ENCODE assay signal across 22 cellular contexts in genomic region chr9:137437691-137438590, GRCh38. TPM values are rescaled to one million over a fixed set of nuclear protein-coding genes. Genes with fewer than 3 reads are reported as not detected.
DNase-seq lines count a peak whose midpoint lies in the region; ATAC-seq, FAIRE-seq and TF ChIP-seq lines count a peak whose summit lies in the region.
"Had no signal": no experiment of that assay in that cellular context is flagged by ENCODE, and none has a peak within 500 bp of the region (broad histone marks: within the 10 kb centered on the region; RNA-seq: fewer than 3 reads in every experiment).

No MANE protein-coding gene starts in this region.

- no peak overlapping the region for H3K56ac ChIP-seq in IMR-90 (ENCODE audit: extremely low read depth, insufficient read depth, low read length)

- no peak overlapping the region for H3K27ac ChIP-seq in BLaER1 treated with 17β-estradiol and CSF1 and Interleukin-3, amounts not matched to agents 10 nM and 100 nM
- H3K27ac ChIP-seq in IMR-90 (ENCODE audit: insufficient read depth, low read length) (no peak overlapping the region), kidney (ENCODE audit: low read depth in 2 of 2, low read length in 2 of 2) (no peak overlapping the region), psoas muscle (no peak overlapping the region), coronary artery (no peak overlapping the region)
- H3K27ac ChIP-seq: SJSA1 had no signal

- peaks cover 24 to 59% (median 46%) of the 10 kb centered on the region in 10 experiments for H3K4me1 ChIP-seq in BLaER1 treated with 17β-estradiol and CSF1 and Interleukin-3, amounts not matched to agents 10 nM and 100 nM
- H3K4me1 ChIP-seq in IMR-90 (ENCODE audit: control insufficient read depth, insufficient read depth, low read length) (peaks cover 3% of the 10 kb centered on the region), kidney (ENCODE audit: control insufficient read depth in 1 of 2, insufficient read depth in 1 of 2, low read depth in 1 of 2, low read length in 2 of 2) (peaks cover 0 to 7% of the 10 kb centered on the region in 2 donors), psoas muscle (peaks cover 5% of the 10 kb centered on the region)

- ATAC-seq in IMR-90 (ENCODE audit: low read depth): no peak
- ATAC-seq in psoas muscle: no peak
- ATAC-seq in GM18909 (IDR thresholded peaks at IDR 0.05; ENCODE audit: poor library complexity, unreplicated experiment): no peak
- no peak for ATAC-seq in GM18505 (IDR thresholded peaks at IDR 0.05; ENCODE audit: unreplicated experiment)

- H2BK5ac ChIP-seq in IMR-90 (ENCODE audit: low read depth, low read length, poor library complexity, severe bottlenecking): no peak overlapping the region

- no peak overlapping the region for H3K18ac ChIP-seq in IMR-90 (ENCODE audit: low read depth, low read length)

- H3K4me2 ChIP-seq in BLaER1 treated with 17β-estradiol and CSF1 and Interleukin-3, amounts not matched to agents 10 nM and 100 nM: peak overlapping the region in 8 of 11 experiments; percentile 0 to 94 (median 54); a peak in 12 of 22 replicates
- H3K4me2 ChIP-seq in IMR-90 (ENCODE audit: low read depth, low read length): no peak overlapping the region
- H3K4me2 ChIP-seq: smooth muscle cell had no signal

- intact Hi-C loops in IMR-90 (cut with micrococcal nuclease): no loop called here
- intact Hi-C loops in kidney (cut with DNase I): no loop called here
- intact Hi-C loops in psoas muscle (cut with DNase I): no loop called here

- H3K36me3 ChIP-seq in BLaER1 treated with 17β-estradiol and CSF1 and Interleukin-3, amounts not matched to agents 10 nM and 100 nM: no peaks in the 10 kb centered on the region
- H3K36me3 ChIP-seq in IMR-90 (ENCODE audit: control insufficient read depth, insufficient read depth, low read length) (no peaks in the 10 kb centered on the region), kidney (ENCODE audit: control insufficient read depth in 1 of 2, insufficient read depth in 2 of 2, low read length in 2 of 2) (no peaks in the 10 kb centered on the region), psoas muscle (ENCODE audit: insufficient read depth in 1 of 2, low read depth in 1 of 2) (no peaks in the 10 kb centered on the region)
- H3K36me3 ChIP-seq: SJSA1, WERI-Rb-1 had no signal

- peaks cover 0 to 53% (median 0%) of the 10 kb centered on the region in 11 experiments; a peak in 6 of 22 replicates for H4K20me1 ChIP-seq in BLaER1 treated with 17β-estradiol and CSF1 and Interleukin-3, amounts not matched to agents 10 nM and 100 nM
- H4K20me1 ChIP-seq in IMR-90 (ENCODE audit: insufficient read depth, low read length): no peaks in the 10 kb centered on the region

- no peak for TF ChIP-seq POLR2A in IMR-90 (IDR thresholded peaks at IDR 0.05; ENCODE audit: low read depth, low read length)
- TF ChIP-seq POLR2A in GM18505 (IDR thresholded peaks at IDR 0.05; ENCODE audit: borderline replicate concordance, extremely low read depth, insufficient read depth, insufficient read length): no peak

- H2BK20ac ChIP-seq in IMR-90 (ENCODE audit: low read depth, low read length): no peak overlapping the region

- no peak overlapping the region for H3K4me3 ChIP-seq in BLaER1 treated with 17β-estradiol and CSF1 and Interleukin-3, amounts not matched to agents 10 nM and 100 nM
- H3K4me3 ChIP-seq in IMR-90 (ENCODE audit: insufficient read depth, low read depth, low read length) (no peak overlapping the region), kidney (ENCODE audit: low read length in 2 of 2) (no peak overlapping the region), psoas muscle (no peak overlapping the region), coronary artery (no peak overlapping the region)
- H3K4me3 ChIP-seq: SJSA1, smooth muscle cell had no signal

- 0 out of 22 replicates have a peak overlapping the region, but pooled peaks of 1 of the 11 experiments have one; percentile 2 for H3K9ac ChIP-seq in BLaER1 treated with 17β-estradiol and CSF1 and Interleukin-3, amounts not matched to agents 10 nM and 100 nM
- H3K9ac ChIP-seq in IMR-90 (ENCODE audit: low read depth, low read length) (no peak overlapping the region), kidney (ENCODE audit: low read length in 2 of 2) (no peak overlapping the region)

- CTCF ChIA-PET in IMR-90 (lab: Yijun Ruan, JAX): no interaction called here

- H2AK5ac ChIP-seq in IMR-90 (ENCODE audit: low read depth, low read length): no peak overlapping the region

- no peak for TF ChIP-seq RAD21 in IMR-90 (IDR thresholded peaks at IDR 0.05; ENCODE audit: low read length)

- no peak overlapping the region for H3K14ac ChIP-seq in IMR-90 (replicated peaks; ENCODE audit: low read depth, low read length)

- no peak overlapping the region for H2AFZ ChIP-seq in IMR-90 (replicated peaks; ENCODE audit: low read length, poor library complexity)

- H2AK9ac ChIP-seq in IMR-90 (replicated peaks; ENCODE audit: low read depth, low read length, poor library complexity): peak overlapping the region; percentile 26

- dilution Hi-C loops in IMR-90 (cut with HindIII; ENCODE audit: low sequenced_read_pairs, unreplicated experiment): no loop called here

- H2BK120ac ChIP-seq in IMR-90 (ENCODE audit: low read depth, low read length): no peak overlapping the region

- no peak overlapping the region for H3K4ac ChIP-seq in IMR-90 (ENCODE audit: low read depth, low read length)

- no peaks in the 10 kb centered on the region for H3K9me1 ChIP-seq in IMR-90 (ENCODE audit: insufficient read depth, low read length)

- TF ChIP-seq CTCF in IMR-90 (conservative IDR thresholded peaks at IDR 0.05; ENCODE audit: low read depth, low read length) (no peak), kidney (IDR thresholded peaks at IDR 0.05; ENCODE audit: borderline replicate concordance, extremely low read depth, insufficient read depth) (no peak), psoas muscle (IDR thresholded peaks at IDR 0.05) (no peak), coronary artery (IDR thresholded peaks at IDR 0.05) (no peak)

- in situ Hi-C loops in IMR-90 (cut with MboI; ENCODE audit: low sequenced_read_pairs): no loop called here

- DNase-seq in IMR-90: no peak
- DNase-seq in kidney: peak; percentile 80
- peak; percentile 9 to 52 for DNase-seq in psoas muscle
- DNase-seq in coronary artery (ENCODE audit: low spot score): no peak
- DNase-seq: activated CD8-positive, alpha-beta memory T cell treated with anti-CD3 and anti-CD28 coated beads, Interleukin-2, amount 50 U/mL, for 48 hours; activated effector memory CD4-positive, alpha-beta T cell treated with Interleukin-2 at 50 U/mL for 16 hours; AML-193; COR-L47; kidney glomerular epithelial cell; NCI-H1105; NCI-H2081; NK-92 treated with Interleukin-12 subunit alpha and Interleukin-12 subunit beta, amount 100 ng/mL, for 24 hours; stimulated activated CD4-positive, alpha-beta T cell treated with anti-CD3 and anti-CD28 coated beads, Interleukin-4, amount 100 ng/mL, for 1 hour; stimulated activated naive CD4-positive, alpha-beta T cell had no signal

- no peak for FAIRE-seq in kidney (lab: Jason Lieb, UNC)
- FAIRE-seq: GM12891 had no signal

- no peak overlapping the region for H4K8ac ChIP-seq in IMR-90 (ENCODE audit: low read depth in 2 of 2, low read length in 2 of 2)

- WGBS in IMR-90 (ENCODE audit: extremely low coverage in 2 of 2, insufficient read length in 1 of 2), 2 experiments: 91% methylated on average over 25 of the region's 40 CpGs; no CpG with 5 or more reads in 1 of the 2 experiments
- 69 to 70% (median 70%) methylated on average over 40 of the region's 40 CpGs for WGBS in psoas muscle, 3 donors

- H2BK15ac ChIP-seq in IMR-90 (ENCODE audit: low read depth, low read length): no peak overlapping the region

- H3K79me1 ChIP-seq in IMR-90 (ENCODE audit: low read depth in 1 of 2, low read length in 2 of 2): no peaks in the 10 kb centered on the region

- H3K9me3 ChIP-seq in BLaER1 treated with 17β-estradiol and CSF1 and Interleukin-3, amounts not matched to agents 10 nM and 100 nM (replicated peaks in 1 of 11): peaks cover 0 to 4% (median 0%) of the 10 kb centered on the region in 11 experiments; a peak in 1 of 22 replicates
- H3K9me3 ChIP-seq in IMR-90 (ENCODE audit: control insufficient read depth, insufficient read depth, low read length) (no peaks in the 10 kb centered on the region), kidney (ENCODE audit: control insufficient read depth in 1 of 2, low read length in 2 of 2) (no peaks in the 10 kb centered on the region), psoas muscle (no peaks in the 10 kb centered on the region)
- H3K9me3 ChIP-seq: SJSA1 had no signal

- BruUV-seq in IMR-90 (replicated peaks; lab: Mats Ljungman, UMichigan): no TSS peak

- H4K5ac ChIP-seq in IMR-90 (ENCODE audit: low read depth, low read length): no peak overlapping the region

- POLR2A ChIA-PET in IMR-90 (lab: Charles Lee; ENCODE audit: unreplicated experiment): no interaction called here

- no peak overlapping the region for H3K23ac ChIP-seq in IMR-90 (ENCODE audit: low read depth, low read length)

- peaks cover 14 to 33% (median 19%) of the 10 kb centered on the region in 11 experiments for H3K27me3 ChIP-seq in BLaER1 treated with 17β-estradiol and CSF1 and Interleukin-3, amounts not matched to agents 10 nM and 100 nM
- H3K27me3 ChIP-seq in IMR-90 (ENCODE audit: control insufficient read depth, insufficient read depth, low read length) (peaks cover 3% of the 10 kb centered on the region; the same call in 1 of the 2 replicates), psoas muscle (ENCODE audit: insufficient read depth in 3 of 3, low read length in 2 of 3) (peaks cover 0 to 39% (median 5%) of the 10 kb centered on the region in 3 donors)

- H4K91ac ChIP-seq in IMR-90 (ENCODE audit: insufficient read depth, low read depth, low read length): no peak overlapping the region

RNA-seq across cellular contexts. Expression of gene ENTPD8, which starts 3.2 kb away (rescaled TPM):
- total RNA-seq in IMR-90 (2012; rRNA removed) (not detected in 2 replicates), kidney (5.2 TPM), psoas muscle (not detected)
- polyA plus RNA-seq in IMR-90 (2012; rRNA removed) (0.07 TPM in 2 replicates), kidney (ENCODE audit: insufficient read depth, low read depth, low replicate concordance) (5.0 TPM), psoas muscle (under 1 TPM in 1 of 3 donors, not detected in 2; 0.01 TPM)
- 0.06 and 0.11 TPM in 2 replicates for polyA plus RNA-seq in IMR-90 (2012; cell fraction: cytosol; rRNA removed)
- polyA plus RNA-seq in IMR-90 (2012; cell fraction: nucleus; rRNA removed; ENCODE audit: low replicate concordance): 0.37 and 0.78 TPM in 2 replicates
- total RNA-seq: NCI-H460, SJSA1, smooth muscle cell had no signal
- polyA plus RNA-seq: smooth muscle cell had no signal

RNA-seq across cellular contexts. Expression of gene NOXA1, which starts 14.7 kb away (rescaled TPM):
- total RNA-seq in IMR-90 (2012; rRNA removed): not detected in 2 replicates
- polyA plus RNA-seq in IMR-90 (2012; rRNA removed): 0.16 and 0.17 TPM in 2 replicates
- polyA plus RNA-seq in IMR-90 (2012; cell fraction: cytosol; rRNA removed): 0.08 and 0.25 TPM in 2 replicates
- polyA plus RNA-seq in IMR-90 (2012; cell fraction: nucleus; rRNA removed; ENCODE audit: low replicate concordance): 1.3 and 3.4 TPM in 2 replicates
- 21.8 TPM for total RNA-seq in kidney
- 19.1 TPM for polyA plus RNA-seq in kidney (ENCODE audit: insufficient read depth, low read depth, low replicate concordance)
- total RNA-seq in psoas muscle: 1 to 10 TPM in 3 of 4 donors, under 1 TPM in 1; 0.62 to 5.1 (median 2.5) TPM
- polyA plus RNA-seq in psoas muscle: 1 to 10 TPM in 1 of 3 donors, under 1 TPM in 2; 0.43 to 1.0 (median 0.83) TPM
- total RNA-seq: SJSA1 had no signal

RNA-seq across cellular contexts. Expression of gene EXD3, which starts 15.0 kb away (rescaled TPM):
- total RNA-seq in IMR-90 (2012; rRNA removed): 1.1 and 1.7 TPM in 2 replicates
- polyA plus RNA-seq in IMR-90 (2012; rRNA removed): 7.4 and 10.2 TPM in 2 replicates
- polyA plus RNA-seq in IMR-90 (2012; cell fraction: cytosol; rRNA removed): 5.4 and 9.9 TPM in 2 replicates
- polyA plus RNA-seq in IMR-90 (2012; cell fraction: nucleus; rRNA removed; ENCODE audit: low replicate concordance): 24.4 and 50.7 TPM in 2 replicates
- total RNA-seq in kidney: 44.5 TPM
- polyA plus RNA-seq in kidney (ENCODE audit: insufficient read depth, low read depth, low replicate concordance): 18.9 TPM
- total RNA-seq in psoas muscle: 10 to 100 TPM in 2 of 4 donors, 1 to 10 TPM in 2; 6.7 to 11.2 (median 9.7) TPM
- polyA plus RNA-seq in psoas muscle: 1 to 10 TPM; 5.7 to 9.9 (median 7.2) TPM

RNA-seq across cellular contexts. Expression of gene NSMF, which starts 21.2 kb away (rescaled TPM):
- total RNA-seq in IMR-90 (2012; rRNA removed): 7.7 and 10.0 TPM in 2 replicates
- 40.9 and 45.9 TPM in 2 replicates for polyA plus RNA-seq in IMR-90 (2012; rRNA removed)
- polyA plus RNA-seq in IMR-90 (2012; cell fraction: cytosol; rRNA removed): 26.6 and 33.5 TPM in 2 replicates
- 116 and 241 TPM in 2 replicates for polyA plus RNA-seq in IMR-90 (2012; cell fraction: nucleus; rRNA removed; ENCODE audit: low replicate concordance)
- 49.5 TPM for total RNA-seq in kidney
- 32.7 TPM for polyA plus RNA-seq in kidney (ENCODE audit: insufficient read depth, low read depth, low replicate concordance)
- 10 to 100 TPM in 1 of 4 donors, 1 to 10 TPM in 3; 4.8 to 11.2 (median 6.4) TPM for total RNA-seq in psoas muscle
- 10 to 100 TPM in 1 of 3 donors, 1 to 10 TPM in 2; 4.9 to 11.0 (median 5.7) TPM for polyA plus RNA-seq in psoas muscle

Comparison
In these comparisons a context has a peak if more than half of its experiments do, and no peak if none do; other contexts are left out.
1. DNase-seq: peak in kidney (single experiment) and psoas muscle (2 of 2); none in IMR-90 (single experiment) and coronary artery (single experiment).